Comparison of ENCODE assay signal across 1 cellular context in the genomic region with DNA sequence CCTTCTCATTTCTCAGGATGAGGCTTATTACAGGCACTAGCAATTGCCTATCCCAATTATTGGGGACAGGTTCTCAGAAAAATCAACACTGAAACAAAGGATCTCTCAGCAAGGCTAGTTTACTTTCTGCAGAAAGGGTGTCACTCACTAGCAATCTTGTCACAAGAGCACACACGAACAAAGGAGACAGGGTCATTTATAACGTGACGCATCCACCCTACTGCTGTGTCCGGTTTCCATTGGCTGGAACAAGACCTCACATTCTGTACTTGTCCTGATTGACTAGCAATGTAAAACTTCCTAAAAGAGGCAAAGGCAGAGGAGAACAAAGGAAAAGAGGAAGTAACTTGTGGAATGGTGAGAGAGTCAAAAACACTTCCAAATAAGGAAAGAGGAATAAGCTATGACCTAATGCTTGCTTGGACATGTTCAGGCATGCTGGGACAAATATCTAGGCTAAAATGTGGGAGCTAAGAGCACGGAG.
TF ChIP-seq lines count a peak whose summit lies in the region.

No MANE protein-coding gene starts in this region.

TF ChIP-seq in HepG2, 621 proteins besides CTCF, POLR2A, EP300 and RAD21 (continued from another document):
- no peak for TF ChIP-seq ZNF574 (CRISPR knock-in tag; IDR thresholded peaks at IDR 0.05)
- no peak for TF ChIP-seq DNMT3B (CRISPR knock-in tag; conservative IDR thresholded peaks at IDR 0.05)
- no peak for TF ChIP-seq STAG1 (CRISPR knock-in tag; IDR thresholded peaks at IDR 0.05)
- no peak for TF ChIP-seq MEF2D (CRISPR knock-in tag; IDR thresholded peaks at IDR 0.05)
- peak; percentile 98 for TF ChIP-seq TP53 (CRISPR knock-in tag; conservative IDR thresholded peaks at IDR 0.05)
- no peak for TF ChIP-seq NFIB (CRISPR knock-in tag; IDR thresholded peaks at IDR 0.05; ENCODE audit: borderline replicate concordance)
- TF ChIP-seq, protein P1, sequence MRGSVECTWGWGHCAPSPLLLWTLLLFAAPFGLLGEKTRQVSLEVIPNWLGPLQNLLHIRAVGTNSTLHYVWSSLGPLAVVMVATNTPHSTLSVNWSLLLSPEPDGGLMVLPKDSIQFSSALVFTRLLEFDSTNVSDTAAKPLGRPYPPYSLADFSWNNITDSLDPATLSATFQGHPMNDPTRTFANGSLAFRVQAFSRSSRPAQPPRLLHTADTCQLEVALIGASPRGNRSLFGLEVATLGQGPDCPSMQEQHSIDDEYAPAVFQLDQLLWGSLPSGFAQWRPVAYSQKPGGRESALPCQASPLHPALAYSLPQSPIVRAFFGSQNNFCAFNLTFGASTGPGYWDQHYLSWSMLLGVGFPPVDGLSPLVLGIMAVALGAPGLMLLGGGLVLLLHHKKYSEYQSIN (CRISPR knock-in tag; IDR thresholded peaks at IDR 0.05; ENCODE audit: borderline replicate concordance): no peak
- TF ChIP-seq MED8 (CRISPR knock-in tag; IDR thresholded peaks at IDR 0.05; ENCODE audit: insufficient replicate concordance): no peak
- no peak for TF ChIP-seq BHLHE40 (IDR thresholded peaks at IDR 0.05; ENCODE audit: low read length)
- no peak for TF ChIP-seq NR3C1 (CRISPR knock-in tag; IDR thresholded peaks at IDR 0.05)
- TF ChIP-seq, protein P2, sequence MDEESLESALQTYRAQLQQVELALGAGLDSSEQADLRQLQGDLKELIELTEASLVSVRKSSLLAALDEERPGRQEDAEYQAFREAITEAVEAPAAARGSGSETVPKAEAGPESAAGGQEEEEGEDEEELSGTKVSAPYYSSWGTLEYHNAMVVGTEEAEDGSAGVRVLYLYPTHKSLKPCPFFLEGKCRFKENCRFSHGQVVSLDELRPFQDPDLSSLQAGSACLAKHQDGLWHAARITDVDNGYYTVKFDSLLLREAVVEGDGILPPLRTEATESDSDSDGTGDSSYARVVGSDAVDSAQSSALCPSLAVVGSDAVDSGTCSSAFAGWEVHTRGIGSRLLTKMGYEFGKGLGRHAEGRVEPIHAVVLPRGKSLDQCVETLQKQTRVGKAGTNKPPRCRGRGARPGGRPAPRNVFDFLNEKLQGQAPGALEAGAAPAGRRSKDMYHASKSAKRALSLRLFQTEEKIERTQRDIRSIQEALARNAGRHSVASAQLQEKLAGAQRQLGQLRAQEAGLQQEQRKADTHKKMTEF (CRISPR knock-in tag; IDR thresholded peaks at IDR 0.05): 0 out of 2 replicates have a peak, but pooled peaks have one; percentile 19
- no peak for TF ChIP-seq PTBP1 (IDR thresholded peaks at IDR 0.05; ENCODE audit: low read depth, low read length, poor library complexity, severe bottlenecking)
- TF ChIP-seq ZNF12 (CRISPR knock-in tag; IDR thresholded peaks at IDR 0.05): no peak
- TF ChIP-seq ZNF562 (CRISPR knock-in tag; IDR thresholded peaks at IDR 0.05; ENCODE audit: borderline replicate concordance): peak; percentile 97
- peak; percentile 67 for TF ChIP-seq SRF (IDR thresholded peaks at IDR 0.05; ENCODE audit: low read depth, low read length)
- TF ChIP-seq, protein P3, sequence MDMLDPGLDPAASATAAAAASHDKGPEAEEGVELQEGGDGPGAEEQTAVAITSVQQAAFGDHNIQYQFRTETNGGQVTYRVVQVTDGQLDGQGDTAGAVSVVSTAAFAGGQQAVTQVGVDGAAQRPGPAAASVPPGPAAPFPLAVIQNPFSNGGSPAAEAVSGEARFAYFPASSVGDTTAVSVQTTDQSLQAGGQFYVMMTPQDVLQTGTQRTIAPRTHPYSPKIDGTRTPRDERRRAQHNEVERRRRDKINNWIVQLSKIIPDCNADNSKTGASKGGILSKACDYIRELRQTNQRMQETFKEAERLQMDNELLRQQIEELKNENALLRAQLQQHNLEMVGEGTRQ (IDR thresholded peaks at IDR 0.05; ENCODE audit: low read depth, low read length): no peak
- TF ChIP-seq, protein P3 (CRISPR knock-in tag; IDR thresholded peaks at IDR 0.05; ENCODE audit: borderline replicate concordance): peak; percentile 52; the same call in 1 of the 2 replicates
- no peak for TF ChIP-seq ZFP62 (CRISPR knock-in tag; IDR thresholded peaks at IDR 0.05)
- no peak for TF ChIP-seq ZNF878 (CRISPR knock-in tag; IDR thresholded peaks at IDR 0.05)
- no peak for TF ChIP-seq REXO4 (CRISPR knock-in tag; IDR thresholded peaks at IDR 0.05; ENCODE audit: borderline replicate concordance)
- no peak for TF ChIP-seq SIX4 (CRISPR knock-in tag; IDR thresholded peaks at IDR 0.05)
